ENCODE assay signal across 16 cellular contexts in the genomic region with DNA sequence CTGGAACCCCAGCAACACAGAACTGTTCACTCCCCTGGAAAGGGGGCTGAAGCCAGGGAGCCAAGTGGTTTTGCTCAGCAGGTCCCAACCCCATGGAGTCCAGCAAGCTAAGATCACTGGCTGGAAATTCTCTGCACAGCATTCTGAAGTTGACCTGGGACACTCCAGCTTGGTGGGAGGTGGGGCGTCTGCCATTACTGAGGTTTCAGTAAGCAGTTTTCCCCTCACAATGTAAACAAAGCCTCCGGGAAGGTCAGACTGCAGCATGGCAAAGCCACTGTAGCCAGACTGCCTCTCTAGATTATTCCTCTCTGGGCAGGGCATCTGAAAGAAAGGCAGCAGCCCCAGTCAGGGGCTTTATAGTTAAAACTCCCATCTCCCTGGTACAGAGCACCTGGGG. TPM values are rescaled to one million over a fixed set of nuclear protein-coding genes. Genes with fewer than 3 reads are reported as not detected.
DNase-seq lines count a peak whose midpoint lies in the region; ATAC-seq, FAIRE-seq and TF ChIP-seq lines count a peak whose summit lies in the region.
"Had no signal": no experiment of that assay in that cellular context is flagged by ENCODE, and none has a peak within 500 bp of the region (broad histone marks: within the 10 kb centered on the region; RNA-seq: fewer than 3 reads in every experiment).

No MANE protein-coding gene starts in this region.

- H3K4me3 ChIP-seq in HepG2 (replicated peaks in 1 of 3; ENCODE audit: insufficient read depth in 1 of 3, low read depth in 2 of 3, low read length in 3 of 3), result no peak overlapping the region
- H3K4me3 ChIP-seq in right lobe of liver, result no peak overlapping the region
- H3K4me3 ChIP-seq: HAP-1 had no signal

- H3K79me2 ChIP-seq in HepG2 (ENCODE audit: insufficient read depth, low read length), result peaks cover 2% of the 10 kb centered on the region

- TF ChIP-seq CTCF in HepG2 (CRISPR knock-in tag; IDR thresholded peaks at IDR 0.05), result no peak
- TF ChIP-seq CTCF in right lobe of liver (IDR thresholded peaks at IDR 0.05), result no peak

- H3K36me3 ChIP-seq in HepG2 (replicated peaks in 1 of 2; ENCODE audit: control insufficient read depth in 1 of 2, insufficient read depth in 2 of 2, low read length in 2 of 2) (peaks cover 0 to 8% of the 10 kb centered on the region in 2 experiments; a peak in 1 of 5 replicates), right lobe of liver (no peaks in the 10 kb centered on the region)
- H3K36me3 ChIP-seq: HAP-1 had no signal

- TF ChIP-seq POLR2A in HepG2 (IDR thresholded peaks at IDR 0.05; ENCODE audit: insufficient read depth in 1 of 2, low read depth in 2 of 2, low read length in 2 of 2) (no peak), right lobe of liver (IDR thresholded peaks at IDR 0.05) (no peak)

- H3K27ac ChIP-seq in HepG2 (ENCODE audit: extremely low read length, insufficient read depth, low read length), result no peak overlapping the region
- H3K27ac ChIP-seq in right lobe of liver, result no peak overlapping the region
- H3K27ac ChIP-seq: BLaER1 treated with 17β-estradiol and CSF1 and Interleukin-3, amounts not matched to agents 10 nM and 100 nM had no signal

- no peak for FAIRE-seq in HepG2 (lab: Jason Lieb, UNC)
- FAIRE-seq: D721Med, G401.6, GM12891, H1 had no signal

- no peaks in the 10 kb centered on the region for H4K20me1 ChIP-seq in HepG2 (ENCODE audit: insufficient read depth, low read length)

- no peak overlapping the region for H2AFZ ChIP-seq in HepG2 (ENCODE audit: low read length)

- BruUV-seq in HepG2 (replicated peaks; lab: Mats Ljungman, UMichigan), result no TSS peak

- in situ Hi-C loops in HepG2 (cut with HindIII; ENCODE audit: extremely low pct_ligation_motif_present, low pct_unique_long_range_greater_than_20kb), result no loop called here

- H3K4me1 ChIP-seq in HepG2 (ENCODE audit: insufficient read depth, low read length) (peaks cover 11% of the 10 kb centered on the region), right lobe of liver (peaks cover 0 to 2% (median 0%) of the 10 kb centered on the region in 4 donors)
- H3K4me1 ChIP-seq: BLaER1 treated with 17β-estradiol and CSF1 and Interleukin-3, amounts not matched to agents 10 nM and 100 nM; Caco-2; HAP-1 had no signal

- H3K9ac ChIP-seq in HepG2 (ENCODE audit: insufficient read depth, low read depth, low read length), result no peak overlapping the region
- H3K9ac ChIP-seq: BLaER1 treated with 17β-estradiol and CSF1 and Interleukin-3, amounts not matched to agents 10 nM and 100 nM had no signal

- DNase-seq in HepG2 (ENCODE audit: low spot score) (peak; percentile 40), right lobe of liver (no peak), brain pericyte (ENCODE audit: low read depth, low spot score) (peak; percentile 52), smooth muscle cell of the brain vasculature (ENCODE audit: low read depth, low spot score) (peak; percentile 37)
- DNase-seq: Caco-2, KG1 had no signal

- ATAC-seq in HepG2 (peak; percentile 71), right lobe of liver (no peak), GM18517 (IDR thresholded peaks at IDR 0.05; ENCODE audit: unreplicated experiment) (no peak), GM18868 (IDR thresholded peaks at IDR 0.05; ENCODE audit: unreplicated experiment) (no peak), GM18511 (IDR thresholded peaks at IDR 0.05; ENCODE audit: unreplicated experiment) (no peak)

- TF ChIP-seq EP300 in HepG2 (IDR thresholded peaks at IDR 0.05; ENCODE audit: low read depth in 2 of 2, low read length in 2 of 2) (no peak), HepG2 (CRISPR knock-in tag; IDR thresholded peaks at IDR 0.05; ENCODE audit: borderline replicate concordance) (no peak)

- POLR2A ChIA-PET in HepG2 (lab: Yijun Ruan, JAX), result interaction anchor here (1.4 kb wide), 1 partner anchor 15 kb away, joined by 3 read pairs; no protein-coding TSS in a partner anchor

- WGBS in HepG2 (ENCODE audit: low lambda C conversion rate), result 30% methylated on average over 2 of the region's 2 CpGs
- 60% methylated on average over 1 of the region's 2 CpGs for WGBS in right lobe of liver (ENCODE audit: insufficient coverage, low coverage, low lambda C conversion rate, missing lambda C conversion rate)

- CTCF ChIA-PET in HepG2 (lab: Yijun Ruan, JAX; ENCODE audit: low intra/inter-chr PET ratio, low total read pairs), result no interaction called here

- H3K27me3 ChIP-seq in HepG2 (ENCODE audit: control insufficient read depth in 1 of 2, insufficient read depth in 2 of 2, low read length in 2 of 2), result no peaks in the 10 kb centered on the region; a peak in 1 of 5 replicates
- H3K27me3 ChIP-seq in right lobe of liver, result no peaks in the 10 kb centered on the region
- H3K27me3 ChIP-seq: BLaER1 treated with 17β-estradiol and CSF1 and Interleukin-3, amounts not matched to agents 10 nM and 100 nM had no signal

- intact Hi-C loops in HepG2 (cut with micrococcal nuclease; ENCODE audit: unreplicated experiment) (no loop called here), right lobe of liver (cut with DNase I) (no loop called here)

- H3K9me3 ChIP-seq in HepG2 (ENCODE audit: low read length) (no peaks in the 10 kb centered on the region), right lobe of liver (no peaks in the 10 kb centered on the region)
- H3K9me3 ChIP-seq: Caco-2 had no signal

- no peak for TF ChIP-seq RAD21 in HepG2 (CRISPR knock-in tag; IDR thresholded peaks at IDR 0.05)

- no peak overlapping the region for H3K4me2 ChIP-seq in HepG2 (ENCODE audit: low read depth, low read length)
- H3K4me2 ChIP-seq: BLaER1 treated with 17β-estradiol and CSF1 and Interleukin-3, amounts not matched to agents 10 nM and 100 nM had no signal

TF ChIP-seq in HepG2, 621 proteins besides CTCF, POLR2A, EP300 and RAD21:
- TF ChIP-seq TEAD3 (CRISPR knock-in tag; optimal IDR thresholded peaks at IDR 0.05; ENCODE audit: borderline replicate concordance) (no peak), HOXA3 (CRISPR knock-in tag; IDR thresholded peaks at IDR 0.05) (0 out of 2 replicates have a peak, but pooled peaks have one; percentile 20), FOXA3 (CRISPR knock-in tag; IDR thresholded peaks at IDR 0.05) (peak; percentile 60), FOXA1 (IDR thresholded peaks at IDR 0.05) (no peak), FOXA1 (CRISPR knock-in tag; IDR thresholded peaks at IDR 0.05) (peak; percentile 36)

RNA-seq across cellular contexts. Expression of a gene that starts 59.7 kb away (rescaled TPM):
- 4.6 and 6.1 TPM in 2 replicates for total RNA-seq in HepG2 (2016; rRNA removed; fragmentation: Illumina TruSeq; extraction: Trizol)
- total RNA-seq in HepG2 (2016; cell fraction: cytosol; rRNA removed; fragmentation: Illumina TruSeq; extraction: Trizol; ENCODE audit: low read depth), result 0.61 and 1.2 TPM in 2 replicates
- 4.0 and 4.3 TPM in 2 replicates for total RNA-seq in HepG2 (2016; cell fraction: insoluble cytoplasmic fraction; rRNA removed; fragmentation: Illumina TruSeq; extraction: Trizol)
- 2.5 and 2.9 TPM in 2 replicates for total RNA-seq in HepG2 (2016; cell fraction: membrane; rRNA removed; fragmentation: Illumina TruSeq; extraction: Trizol)
- 4.0 and 4.7 TPM in 2 replicates for total RNA-seq in HepG2 (2016; cell fraction: nucleus; rRNA removed; fragmentation: Illumina TruSeq; extraction: Trizol)
- polyA plus RNA-seq in HepG2 (2011; rRNA removed), result 2.6 TPM in 2 replicates
- polyA plus RNA-seq in HepG2 (2011; cell fraction: cytosol; rRNA removed), result 1.3 TPM in 2 replicates
- 2.5 and 3.6 TPM in 2 replicates for polyA plus RNA-seq in HepG2 (2011; cell fraction: nucleus; rRNA removed)
- 1.7 and 2.4 TPM in 2 replicates for polyA plus RNA-seq in HepG2 (2012)
- 0.77 and 1.1 TPM in 2 replicates for polyA plus RNA-seq in HepG2 (2016; cell fraction: cytosol; fragmentation: Illumina TruSeq; extraction: Trizol; ENCODE audit: low read depth)
- polyA plus RNA-seq in HepG2 (2016; cell fraction: insoluble cytoplasmic fraction; fragmentation: Illumina TruSeq; extraction: Trizol; ENCODE audit: low read depth), result 2.2 and 3.8 TPM in 2 replicates
- polyA plus RNA-seq in HepG2 (2016; cell fraction: membrane; fragmentation: Illumina TruSeq; extraction: Trizol; ENCODE audit: low read depth), result 1.9 and 2.0 TPM in 2 replicates
- polyA plus RNA-seq in HepG2 (2016; cell fraction: nucleus; fragmentation: Illumina TruSeq; extraction: Trizol; ENCODE audit: insufficient read depth, low read depth), result 6.2 and 10.3 TPM in 2 replicates
- polyA minus RNA-seq in HepG2 (2011; rRNA and poly(A)+ RNA removed; ENCODE audit: low replicate concordance), result 4.9 and 8.9 TPM in 2 replicates
- polyA minus RNA-seq in HepG2 (2011; cell fraction: cytosol; rRNA and poly(A)+ RNA removed), result 1.6 TPM in 1 of 2 replicates, not detected in the other
- polyA minus RNA-seq in HepG2 (2011; cell fraction: nucleus; rRNA and poly(A)+ RNA removed), result 6.2 and 9.3 TPM in 2 replicates
- total RNA-seq in right lobe of liver, result 1 to 10 TPM in 4 of 6 experiments, under 1 TPM in 2; 0.43 to 2.2 (median 1.4) TPM
- total RNA-seq: A172 had no signal

RNA-seq across cellular contexts. Expression of a gene that starts 60.0 kb away (rescaled TPM):
- total RNA-seq in HepG2 (2016; rRNA removed; fragmentation: Illumina TruSeq; extraction: Trizol) (19.0 and 28.6 TPM in 2 replicates), right lobe of liver (10 to 100 TPM; 25.9 to 53.8 (median 33.3) TPM)
- 13.3 and 17.3 TPM in 2 replicates for total RNA-seq in HepG2 (2016; cell fraction: cytosol; rRNA removed; fragmentation: Illumina TruSeq; extraction: Trizol; ENCODE audit: low read depth)
- 21.2 and 27.6 TPM in 2 replicates for total RNA-seq in HepG2 (2016; cell fraction: insoluble cytoplasmic fraction; rRNA removed; fragmentation: Illumina TruSeq; extraction: Trizol)
- total RNA-seq in HepG2 (2016; cell fraction: membrane; rRNA removed; fragmentation: Illumina TruSeq; extraction: Trizol), result 29.9 and 30.2 TPM in 2 replicates
- total RNA-seq in HepG2 (2016; cell fraction: nucleus; rRNA removed; fragmentation: Illumina TruSeq; extraction: Trizol), result 12.1 and 14.0 TPM in 2 replicates
- polyA plus RNA-seq in HepG2 (2011; rRNA removed), result 15.4 and 20.7 TPM in 2 replicates
- 8.4 and 13.7 TPM in 2 replicates for polyA plus RNA-seq in HepG2 (2011; cell fraction: cytosol; rRNA removed)
- 2.6 and 3.5 TPM in 2 replicates for polyA plus RNA-seq in HepG2 (2011; cell fraction: nucleus; rRNA removed)
- polyA plus RNA-seq in HepG2 (2012), result 32.8 and 38.3 TPM in 2 replicates
- polyA plus RNA-seq in HepG2 (2016; cell fraction: cytosol; fragmentation: Illumina TruSeq; extraction: Trizol; ENCODE audit: low read depth), result 32.0 and 48.1 TPM in 2 replicates
- 80.7 and 86.7 TPM in 2 replicates for polyA plus RNA-seq in HepG2 (2016; cell fraction: insoluble cytoplasmic fraction; fragmentation: Illumina TruSeq; extraction: Trizol; ENCODE audit: low read depth)
- 59.2 and 73.6 TPM in 2 replicates for polyA plus RNA-seq in HepG2 (2016; cell fraction: membrane; fragmentation: Illumina TruSeq; extraction: Trizol; ENCODE audit: low read depth)
- polyA plus RNA-seq in HepG2 (2016; cell fraction: nucleus; fragmentation: Illumina TruSeq; extraction: Trizol; ENCODE audit: insufficient read depth, low read depth), result 36.4 and 36.5 TPM in 2 replicates
- polyA minus RNA-seq in HepG2 (2011; rRNA and poly(A)+ RNA removed; ENCODE audit: low replicate concordance), result 2.0 and 6.1 TPM in 2 replicates
- polyA minus RNA-seq in HepG2 (2011; cell fraction: cytosol; rRNA and poly(A)+ RNA removed), result 7.9 and 10.7 TPM in 2 replicates
- polyA minus RNA-seq in HepG2 (2011; cell fraction: nucleus; rRNA and poly(A)+ RNA removed), result 8.0 TPM in 2 replicates

Comparison
In these comparisons a context has a peak if more than half of its experiments do, and no peak if none do; other contexts are left out.
1. DNase-seq: peak in HepG2 (single experiment), brain pericyte (single experiment) and smooth muscle cell of the brain vasculature (single experiment); none in right lobe of liver (0 of 3).